Comparison of ENCODE assay signal across 23 cellular contexts in the genomic region with DNA sequence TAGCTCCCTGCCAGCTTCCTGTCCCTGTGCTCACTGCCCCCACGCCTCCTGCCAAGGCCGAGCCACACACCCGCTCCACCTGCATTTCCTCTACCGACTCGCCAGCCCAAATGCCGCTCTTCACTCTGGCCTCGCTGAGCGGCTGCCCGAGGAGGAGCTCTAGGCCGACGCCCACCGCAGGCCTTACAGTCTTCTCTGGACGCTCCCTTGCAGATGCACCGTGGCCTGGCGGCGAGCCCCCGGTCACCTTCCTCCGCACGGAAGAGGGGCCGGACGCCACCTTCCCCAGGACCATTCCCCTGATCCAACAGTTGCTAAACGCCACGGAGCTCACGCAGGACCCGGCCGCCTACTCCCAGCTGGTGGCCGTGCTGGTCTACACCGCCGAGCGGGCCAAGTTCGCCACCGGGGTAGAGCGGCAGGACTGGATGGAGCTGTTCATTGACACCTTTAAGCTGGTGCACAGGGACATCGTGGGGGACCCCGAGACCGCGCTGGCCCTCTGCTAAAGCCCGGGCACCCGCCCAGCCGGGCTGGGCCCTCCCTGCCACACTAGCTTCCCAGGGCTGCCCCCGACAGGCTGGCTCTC. TPM values are rescaled to one million over a fixed set of nuclear protein-coding genes. Genes with fewer than 3 reads are reported as not detected.
DNase-seq lines count a peak whose midpoint lies in the region; ATAC-seq and TF ChIP-seq lines count a peak whose summit lies in the region.
"Had no signal": no experiment of that assay in that cellular context is flagged by ENCODE, and none has a peak within 500 bp of the region (broad histone marks: within the 10 kb centered on the region; RNA-seq: fewer than 3 reads in every experiment).

No MANE protein-coding gene starts in this region.

- H4K91ac ChIP-seq in H9 (ENCODE audit: insufficient read length, low read depth, low read length), result no peak overlapping the region

- no peak overlapping the region for H3K4me3 Mint-ChIP-seq in H9
- no peak overlapping the region for H3K4me3 Mint-ChIP-seq in WTC11
- no peak overlapping the region for H3K4me3 Mint-ChIP-seq in activated CD4-positive, alpha-beta T cell treated with anti-CD3 and anti-CD28 coated beads, Interleukin-2, amount 10 ng/mL, durations not matched to agents 24 days and 14 days
- H3K4me3 Mint-ChIP-seq: activated naive CD8-positive, alpha-beta T cell treated with anti-CD3 and anti-CD28 coated beads, Interleukin-2, amount 10 ng/mL, durations not matched to agents 7 days and 5 days; effector memory CD8-positive, alpha-beta T cell; IgD-negative memory B cell; naive thymus-derived CD8-positive, alpha-beta T cell; T-helper 1 cell treated with Interleukin-12 subunit alpha and Interleukin-12 subunit beta and Interleukin-4 antibody, amounts not matched to agents 30 μg/mL and 1 μg/mL, for 36 hours had no signal

- no peaks in the 10 kb centered on the region for H3K27me3 ChIP-seq in H9 (ENCODE audit: insufficient read depth, low read length)
- no peaks in the 10 kb centered on the region for H3K27me3 ChIP-seq in ovary
- H3K27me3 ChIP-seq: esophagus squamous epithelium had no signal

- H3K4ac ChIP-seq in H9 (ENCODE audit: low read depth, low read length), result no peak overlapping the region

- H3K4me2 ChIP-seq in H9 (ENCODE audit: insufficient read depth, insufficient read length, low read length), result no peak overlapping the region

- H3K4me1 Mint-ChIP-seq in H9 (peaks cover 0 to 15% of the 10 kb centered on the region in 2 experiments; a peak in 2 of 4 replicates), WTC11 (no peaks in the 10 kb centered on the region)
- no peaks in the 10 kb centered on the region for H3K4me1 Mint-ChIP-seq in activated CD4-positive, alpha-beta T cell treated with anti-CD3 and anti-CD28 coated beads, Interleukin-2, amount 10 ng/mL, durations not matched to agents 24 days and 14 days
- H3K4me1 Mint-ChIP-seq: activated naive CD8-positive, alpha-beta T cell treated with anti-CD3 and anti-CD28 coated beads, Interleukin-2, amount 10 ng/mL, durations not matched to agents 7 days and 5 days; IgD-negative memory B cell had no signal

- H3K27ac ChIP-seq in H9 (ENCODE audit: insufficient read length, low read depth, low read length), result no peak overlapping the region
- H3K27ac ChIP-seq in ovary, result no peak overlapping the region
- H3K27ac ChIP-seq: esophagus squamous epithelium, prostate gland had no signal

- no peak overlapping the region for H3K4me3 ChIP-seq in ovary
- H3K4me3 ChIP-seq: esophagus squamous epithelium, prostate gland had no signal

- no peaks in the 10 kb centered on the region for H3K23me2 ChIP-seq in H9 (ENCODE audit: insufficient read length, low read depth, low read length, poor library complexity, severe bottlenecking)

- H3K56ac ChIP-seq in H9 (ENCODE audit: insufficient read length, low read depth, low read length), result no peak overlapping the region

- H2BK15ac ChIP-seq in H9 (ENCODE audit: low read depth, low read length), result no peak overlapping the region

- H3K9ac ChIP-seq in H9 (ENCODE audit: extremely low read depth, insufficient read length, low read length), result no peak overlapping the region

- no peaks in the 10 kb centered on the region for H4K20me1 ChIP-seq in H9 (ENCODE audit: control insufficient read depth, insufficient read depth, insufficient read length)

- H3T11ph ChIP-seq in H9 (ENCODE audit: low read length), result no peak overlapping the region

- WGBS in H9 (ENCODE audit: extremely low coverage, insufficient read length, low lambda C conversion rate), result no CpG with 5 or more reads among the region's 41 CpGs
- WGBS in ovary, 3 donors, result 83 to 87% (median 86%) methylated on average over 41 of the region's 41 CpGs

- no peaks in the 10 kb centered on the region for H3K79me2 ChIP-seq in H9 (ENCODE audit: insufficient read depth, low read length)

- intact Hi-C loops in Right ventricle myocardium inferior (cut with DNase I), result no loop called here
- intact Hi-C loops in ovary (cut with DNase I), result no loop called here
- intact Hi-C loops in activated CD4-positive, alpha-beta T cell treated with anti-CD3 and anti-CD28 coated beads, Interleukin-2, amount 10 ng/mL, durations not matched to agents 24 days and 14 days (cut with micrococcal nuclease), result no loop called here

- no peak overlapping the region; the same call in 1 of the 2 replicates for H3K14ac ChIP-seq in H9 (ENCODE audit: insufficient read depth, low read length)

- no peak overlapping the region for H2BK5ac ChIP-seq in H9 (ENCODE audit: insufficient read length, low read length)

- CTCF ChIA-PET in WTC11 (lab: Charles Lee), result interaction anchor here (1.1 to 3.7 kb wide), 6 partner anchors 12 to 157 kb away, joined by 3 to 40 read pairs (median 5); no protein-coding TSS in a partner anchor

- no peak overlapping the region for H3K23ac ChIP-seq in H9 (ENCODE audit: insufficient read length, low read depth, low read length)

- H3K9me3 ChIP-seq in H9 (ENCODE audit: control insufficient read depth, low read depth, low read length) (no peaks in the 10 kb centered on the region), ovary (no peaks in the 10 kb centered on the region)
- H3K9me3 ChIP-seq: Caco-2, esophagus squamous epithelium, prostate gland had no signal

- no peak overlapping the region for H2AK5ac ChIP-seq in H9 (ENCODE audit: insufficient read length, low read length)

- H3K79me1 ChIP-seq in H9 (ENCODE audit: insufficient read depth, low read depth, low read length, poor library complexity, severe bottlenecking), result no peaks in the 10 kb centered on the region

- TF ChIP-seq CTCF in H9 (conservative IDR thresholded peaks at IDR 0.05) (no peak), ovary (IDR thresholded peaks at IDR 0.05) (no peak), WTC11 (IDR thresholded peaks at IDR 0.05) (no peak)

- H2BK12ac ChIP-seq in H9 (ENCODE audit: insufficient read length, low read depth, low read length), result no peak overlapping the region

- H4K8ac ChIP-seq in H9 (replicated peaks; ENCODE audit: insufficient read length, low read depth, low read length), result no peak overlapping the region

- H3K4me1 ChIP-seq in H9 (ENCODE audit: insufficient read depth, low read length), result no peaks in the 10 kb centered on the region
- H3K4me1 ChIP-seq in ovary (ENCODE audit: insufficient read depth), result no peaks in the 10 kb centered on the region
- H3K4me1 ChIP-seq: Caco-2, esophagus squamous epithelium, prostate gland had no signal

- no peak overlapping the region for H4K5ac ChIP-seq in H9 (ENCODE audit: insufficient read length, low read depth, low read length)

- H2BK20ac ChIP-seq in H9 (ENCODE audit: low read depth, low read length, poor library complexity, severe bottlenecking), result no peak overlapping the region

- POLR2A ChIA-PET in WTC11 (lab: Charles Lee), result interaction anchor here (0.8 kb wide), 1 partner anchor 14 kb away, joined by 3 read pairs; no protein-coding TSS in a partner anchor

- no peak overlapping the region for H2AFZ ChIP-seq in H9 (ENCODE audit: low read length)

- H3K18ac ChIP-seq in H9 (ENCODE audit: insufficient read length, low read depth, low read length), result no peak overlapping the region

- H3K27me3 Mint-ChIP-seq in H9 (ENCODE audit: low read depth) (no peaks in the 10 kb centered on the region; the same call in 1 of the 2 replicates), WTC11 (ENCODE audit: low read depth) (no peaks in the 10 kb centered on the region; the same call in 1 of the 2 replicates)
- no peaks in the 10 kb centered on the region for H3K27me3 Mint-ChIP-seq in activated CD4-positive, alpha-beta T cell treated with anti-CD3 and anti-CD28 coated beads, Interleukin-2, amount 10 ng/mL, durations not matched to agents 24 days and 14 days
- H3K27me3 Mint-ChIP-seq: activated naive CD8-positive, alpha-beta T cell treated with anti-CD3 and anti-CD28 coated beads, Interleukin-2, amount 10 ng/mL, durations not matched to agents 7 days and 5 days; effector memory CD8-positive, alpha-beta T cell; IgD-negative memory B cell; naive thymus-derived CD8-positive, alpha-beta T cell had no signal

- H3K36me3 Mint-ChIP-seq in H9 (ENCODE audit: insufficient read depth in 1 of 3, low read depth in 3 of 3) (peaks cover 3 to 23% (median 12%) of the 10 kb centered on the region in 3 experiments; a peak in 6 of 7 replicates), WTC11 (peaks cover 9% of the 10 kb centered on the region; the same call in 1 of the 2 replicates)
- no peaks in the 10 kb centered on the region for H3K36me3 Mint-ChIP-seq in activated CD4-positive, alpha-beta T cell treated with anti-CD3 and anti-CD28 coated beads, Interleukin-2, amount 10 ng/mL, durations not matched to agents 24 days and 14 days (ENCODE audit: low read depth)
- H3K36me3 Mint-ChIP-seq: activated naive CD8-positive, alpha-beta T cell treated with anti-CD3 and anti-CD28 coated beads, Interleukin-2, amount 10 ng/mL, durations not matched to agents 7 days and 5 days; IgD-negative memory B cell had no signal

- no peak for ATAC-seq in Right ventricle myocardium inferior
- ATAC-seq in WTC11, result no peak
- ATAC-seq: effector memory CD8-positive, alpha-beta T cell; HCT116; naive thymus-derived CD8-positive, alpha-beta T cell had no signal

- DNase-seq in H9, result no peak
- peak; percentile 60 for DNase-seq in Right ventricle myocardium inferior (ENCODE audit: missing footprints)
- peak; percentile 30 for DNase-seq in left kidney (ENCODE audit: low read depth, low spot score)
- peak in 3 of 5 donors; percentile 47 to 60 (median 53) for DNase-seq in ovary
- no peak for DNase-seq in SKM-1 treated with dmso at 0.1 percent for 144 hours (lab: John Stamatoyannopoulos, UW; ENCODE audit: unreplicated experiment)
- no peak for DNase-seq in NCI-H345 treated with DMSO at 0.1 percent for 48 hours (lab: John Stamatoyannopoulos, UW; ENCODE audit: unreplicated experiment)
- DNase-seq in WTC11 (ENCODE audit: low spot score), result no peak
- no peak for DNase-seq in activated CD4-positive, alpha-beta T cell treated with anti-CD3 and anti-CD28 coated beads, Interleukin-2, amount 10 ng/mL, durations not matched to agents 24 days and 14 days
- DNase-seq: activated CD4-positive, alpha-beta T cell treated with anti-CD3 and anti-CD28 coated beads, Interleukin-2, amount 50 U/mL, for 1 hour; activated naive CD8-positive, alpha-beta T cell treated with anti-CD3 and anti-CD28 coated beads, Interleukin-2, amount 10 ng/mL, durations not matched to agents 7 days and 5 days; Caco-2; effector memory CD8-positive, alpha-beta T cell; esophagus squamous epithelium; MM.1S; NCI-H146; NCI-H748 treated with DMSO at 0.1 percent for 48 hours; SIG-M5 had no signal

- H2BK120ac ChIP-seq in H9 (ENCODE audit: low read depth, low read length, poor library complexity, severe bottlenecking), result no peak overlapping the region

- no peaks in the 10 kb centered on the region for H3K36me3 ChIP-seq in ovary
- H3K36me3 ChIP-seq: prostate gland had no signal

- H3K9me3 Mint-ChIP-seq in H9, result no peaks in the 10 kb centered on the region; a peak in 1 of 5 replicates
- no peaks in the 10 kb centered on the region for H3K9me3 Mint-ChIP-seq in WTC11
- H3K9me3 Mint-ChIP-seq in activated CD4-positive, alpha-beta T cell treated with anti-CD3 and anti-CD28 coated beads, Interleukin-2, amount 10 ng/mL, durations not matched to agents 24 days and 14 days, result no peaks in the 10 kb centered on the region
- H3K9me3 Mint-ChIP-seq: activated naive CD8-positive, alpha-beta T cell treated with anti-CD3 and anti-CD28 coated beads, Interleukin-2, amount 10 ng/mL, durations not matched to agents 7 days and 5 days; effector memory CD8-positive, alpha-beta T cell; IgD-negative memory B cell; naive thymus-derived CD8-positive, alpha-beta T cell; T-helper 1 cell treated with Interleukin-12 subunit alpha and Interleukin-12 subunit beta and Interleukin-4 antibody, amounts not matched to agents 30 μg/mL and 1 μg/mL, for 36 hours had no signal

- TF ChIP-seq POLR2A in ovary (IDR thresholded peaks at IDR 0.05), result no peak

- no peak for TF ChIP-seq EP300 in ovary (IDR thresholded peaks at IDR 0.05)

- peak overlapping the region in 2 of 3 experiments; percentile 78 to 82; a peak in 4 of 7 replicates for H3K27ac Mint-ChIP-seq in H9
- H3K27ac Mint-ChIP-seq in WTC11, result no peak overlapping the region; the same call in 1 of the 2 replicates
- H3K27ac Mint-ChIP-seq in activated CD4-positive, alpha-beta T cell treated with anti-CD3 and anti-CD28 coated beads, Interleukin-2, amount 10 ng/mL, durations not matched to agents 24 days and 14 days, result no peak overlapping the region
- H3K27ac Mint-ChIP-seq: activated naive CD8-positive, alpha-beta T cell treated with anti-CD3 and anti-CD28 coated beads, Interleukin-2, amount 10 ng/mL, durations not matched to agents 7 days and 5 days; IgD-negative memory B cell; T-helper 1 cell treated with Interleukin-12 subunit alpha and Interleukin-12 subunit beta and Interleukin-4 antibody, amounts not matched to agents 30 μg/mL and 1 μg/mL, for 36 hours had no signal

RNA-seq across cellular contexts. Expression of gene FTCD, which starts 26.3 kb away (rescaled TPM):
- total RNA-seq in H9 (2021), result 6.7 and 6.8 TPM in 2 replicates
- 1.2 TPM for total RNA-seq in Right ventricle myocardium inferior
- 1 to 10 TPM in 5 of 7 donors, under 1 TPM in 2; 0.83 to 7.5 (median 3.8) TPM for total RNA-seq in ovary
- polyA plus RNA-seq in ovary, result 1 to 10 TPM in 1 of 2 donors, not detected in 1; 3.5 TPM
- 6.1 to 9.6 TPM (median 9.5 TPM) in 3 replicates for total RNA-seq in WTC11 (2021)
- total RNA-seq in activated CD4-positive, alpha-beta T cell treated with anti-CD3 and anti-CD28 coated beads, Interleukin-2, amount 10 ng/mL, durations not matched to agents 24 days and 14 days, result 0.30 and 0.43 TPM in 2 replicates
- total RNA-seq: esophagus squamous epithelium, subcutaneous adipose tissue had no signal
- polyA plus RNA-seq: IgD-negative memory B cell; naive thymus-derived CD8-positive, alpha-beta T cell had no signal

RNA-seq across cellular contexts. Expression of gene COL6A2, which starts 31.2 kb away (rescaled TPM):
- total RNA-seq in H9 (2021) (124 and 129 TPM in 2 replicates), Right ventricle myocardium inferior (254 TPM), ovary (1,000 to 10,000 TPM in 1 of 7 donors, 100 to 1,000 TPM in 6; 222 to 1,092 (median 831) TPM), WTC11 (2021) (111 to 138 TPM (median 138 TPM) in 3 replicates)
- polyA plus RNA-seq in ovary, result 100 to 1,000 TPM in 1 of 2 donors, 10 to 100 TPM in 1; 50.9 to 818 TPM
- total RNA-seq in activated CD4-positive, alpha-beta T cell treated with anti-CD3 and anti-CD28 coated beads, Interleukin-2, amount 10 ng/mL, durations not matched to agents 24 days and 14 days, result 2.0 and 2.3 TPM in 2 replicates

RNA-seq across cellular contexts. Expression of gene SPATC1L, which starts 55.2 kb away (rescaled TPM):
- total RNA-seq in H9 (2021), result 32.8 and 36.0 TPM in 2 replicates
- 7.7 TPM for total RNA-seq in Right ventricle myocardium inferior
- total RNA-seq in ovary, result 10 to 100 TPM in 5 of 7 donors, 1 to 10 TPM in 2; 7.2 to 21.1 (median 14.9) TPM
- 10 to 100 TPM in 1 of 2 donors, 1 to 10 TPM in 1; 2.8 to 21.3 TPM for polyA plus RNA-seq in ovary
- total RNA-seq in WTC11 (2021), result 56.5 to 61.7 TPM (median 57.6 TPM) in 3 replicates
- 10.8 and 12.0 TPM in 2 replicates for total RNA-seq in activated CD4-positive, alpha-beta T cell treated with anti-CD3 and anti-CD28 coated beads, Interleukin-2, amount 10 ng/mL, durations not matched to agents 24 days and 14 days

Comparison
In these comparisons a context has a peak if more than half of its experiments do, and no peak if none do; other contexts are left out.
1. DNase-seq: peak in Right ventricle myocardium inferior (single experiment), left kidney (single experiment) and ovary (3 of 5); none in H9 (single experiment), SKM-1 treated with dmso at 0.1 percent for 144 hours (single experiment), NCI-H345 treated with DMSO at 0.1 percent for 48 hours (single experiment), WTC11 (single experiment) and activated CD4-positive, alpha-beta T cell treated with anti-CD3 and anti-CD28 coated beads, Interleukin-2, amount 10 ng/mL, durations not matched to agents 24 days and 14 days (single experiment).
2. H3K27ac Mint-ChIP-seq: peak in H9 (2 of 3); none in WTC11 (single experiment) and activated CD4-positive, alpha-beta T cell treated with anti-CD3 and anti-CD28 coated beads, Interleukin-2, amount 10 ng/mL, durations not matched to agents 24 days and 14 days (single experiment).
3. RNA of gene COL6A2, which starts 31.2 kb away (total RNA-seq): 222 to 1,092 TPM in ovary, 254 TPM in Right ventricle myocardium inferior (single experiment), 124 to 129 TPM in H9 and 111 to 138 TPM in WTC11; 2.0 to 2.3 TPM in activated CD4-positive, alpha-beta T cell treated with anti-CD3 and anti-CD28 coated beads, Interleukin-2, amount 10 ng/mL, durations not matched to agents 24 days and 14 days; every median in the first group is over 10 times any median in the second.